16 cellular contexts compared by ENCODE assay signal in genomic region chr17:1412185-1413110, GRCh38. TPM values are rescaled to one million over a fixed set of nuclear protein-coding genes. Genes with fewer than 3 reads are reported as not detected.
DNase-seq lines count a peak whose midpoint lies in the region; ATAC-seq, FAIRE-seq and TF ChIP-seq lines count a peak whose summit lies in the region.
"Had no signal": no experiment of that assay in that cellular context is flagged by ENCODE, and none has a peak within 500 bp of the region (broad histone marks: within the 10 kb centered on the region; RNA-seq: fewer than 3 reads in every experiment).

No MANE protein-coding gene starts in this region.

- no peak overlapping the region for H3K4me3 Mint-ChIP-seq in astrocyte (ENCODE audit: unreplicated experiment)
- H3K4me3 Mint-ChIP-seq: activated naive CD8-positive, alpha-beta T cell treated with anti-CD3 and anti-CD28 coated beads for 36 hours; activated T-cell treated with anti-CD3 and anti-CD28 coated beads, Interleukin-2, amount 50 U/mL, for 4 hours; B cell; central memory CD8-positive, alpha-beta T cell had no signal

- no peak overlapping the region for H2AFZ ChIP-seq in astrocyte (ENCODE audit: low read depth, low read length)

- H3K9me3 ChIP-seq in astrocyte (ENCODE audit: insufficient read depth, low read depth, low read length) (no peaks in the 10 kb centered on the region), skeletal muscle satellite cell (replicated peaks; ENCODE audit: low read length) (no peaks in the 10 kb centered on the region), mucosa of descending colon (no peaks in the 10 kb centered on the region)
- H3K9me3 ChIP-seq: HAP-1, tibial artery had no signal

- H3K36me3 ChIP-seq in astrocyte (ENCODE audit: insufficient read depth, low read length), result no peaks in the 10 kb centered on the region
- peaks cover 6% of the 10 kb centered on the region for H3K36me3 ChIP-seq in skeletal muscle satellite cell (ENCODE audit: insufficient read depth, low read length)
- H3K36me3 ChIP-seq in mucosa of descending colon (ENCODE audit: low read depth), result no peaks in the 10 kb centered on the region
- H3K36me3 ChIP-seq: HAP-1 had no signal

- intact Hi-C loops in mucosa of descending colon (cut with DNase I, micrococcal nuclease), result no loop called here

- TF ChIP-seq CTCF in astrocyte (IDR thresholded peaks at IDR 0.05; ENCODE audit: insufficient read depth, low read depth, low read length) (no peak), mucosa of descending colon (IDR thresholded peaks at IDR 0.05) (no peak)

- peak; percentile 51 for DNase-seq in NCI-H226
- no peak for DNase-seq in astrocyte (ENCODE audit: low read depth)
- DNase-seq in left lobe of liver (ENCODE audit: low spot score), result peak; percentile 73
- no peak for DNase-seq in activated naive CD4-positive, alpha-beta T cell treated with anti-CD3 and anti-CD28 coated beads, Interleukin-2, amount 50 U/mL, for 16 hours
- DNase-seq in OCI-M1 (lab: John Stamatoyannopoulos, UW), result no peak
- no peak for DNase-seq in mucosa of descending colon
- DNase-seq in NCI-H2029 (lab: John Stamatoyannopoulos, UW), result no peak
- DNase-seq: activated CD4-positive, alpha-beta T cell treated with anti-CD3 and anti-CD28 coated beads, Interleukin-2, amount 50 U/mL, for 4 hours; activated naive CD8-positive, alpha-beta T cell treated with anti-CD3 and anti-CD28 coated beads for 36 hours; activated T-cell treated with anti-CD3 and anti-CD28 coated beads, Interleukin-2, amount 50 U/mL, for 4 hours; stimulated activated CD4-positive, alpha-beta T cell treated with anti-CD3 and anti-CD28 coated beads, Interleukin-4, amount 100 ng/mL, for 4 hours had no signal

- H3K27me3 ChIP-seq in astrocyte (ENCODE audit: insufficient read depth, low read length) (no peaks in the 10 kb centered on the region), skeletal muscle satellite cell (ENCODE audit: control insufficient read depth, insufficient read depth, low read length) (no peaks in the 10 kb centered on the region)
- H3K27me3 ChIP-seq: tibial artery had no signal

- H3K4me2 ChIP-seq in astrocyte (ENCODE audit: low read length) (peak overlapping the region; percentile 46), skeletal muscle satellite cell (ENCODE audit: low read length) (peak overlapping the region; percentile 10)

- ATAC-seq in left lobe of liver (peak; percentile 69), mucosa of descending colon (no peak)
- ATAC-seq: activated T-cell treated with anti-CD3 and anti-CD28 coated beads, Interleukin-2, amount 50 U/mL, for 4 hours had no signal

- H3K27ac Mint-ChIP-seq in astrocyte (ENCODE audit: unreplicated experiment), result no peak overlapping the region
- H3K27ac Mint-ChIP-seq: activated naive CD8-positive, alpha-beta T cell treated with anti-CD3 and anti-CD28 coated beads for 36 hours; B cell had no signal

- H3K4me3 ChIP-seq in astrocyte (ENCODE audit: insufficient read depth, low read depth, low read length) (no peak overlapping the region), skeletal muscle satellite cell (ENCODE audit: low read length) (no peak overlapping the region), mucosa of descending colon (no peak overlapping the region)
- H3K4me3 ChIP-seq: HAP-1, tibial artery had no signal

- H3K9ac ChIP-seq in astrocyte (ENCODE audit: low read length) (no peak overlapping the region), skeletal muscle satellite cell (ENCODE audit: low read depth, low read length) (no peak overlapping the region)

- H3K4me1 Mint-ChIP-seq in astrocyte (ENCODE audit: low read depth, unreplicated experiment), result peaks cover 4% of the 10 kb centered on the region
- H3K4me1 Mint-ChIP-seq: activated naive CD8-positive, alpha-beta T cell treated with anti-CD3 and anti-CD28 coated beads for 36 hours; central memory CD8-positive, alpha-beta T cell had no signal

- H4K20me1 ChIP-seq in astrocyte (ENCODE audit: insufficient read depth, low read length), result peaks cover 50% of the 10 kb centered on the region

- no peaks in the 10 kb centered on the region for H3K9me3 Mint-ChIP-seq in astrocyte (ENCODE audit: unreplicated experiment)
- H3K9me3 Mint-ChIP-seq: activated naive CD8-positive, alpha-beta T cell treated with anti-CD3 and anti-CD28 coated beads for 36 hours; activated T-cell treated with anti-CD3 and anti-CD28 coated beads, Interleukin-2, amount 50 U/mL, for 4 hours; central memory CD8-positive, alpha-beta T cell had no signal

- H3K27ac ChIP-seq in astrocyte (ENCODE audit: low read depth, low read length), result no peak overlapping the region
- H3K27ac ChIP-seq: tibial artery had no signal

- H3K4me1 ChIP-seq in astrocyte (ENCODE audit: insufficient read depth, low read length), result peaks cover 12% of the 10 kb centered on the region
- H3K4me1 ChIP-seq in skeletal muscle satellite cell (ENCODE audit: control insufficient read depth, insufficient read depth, low read length), result peaks cover 23% of the 10 kb centered on the region
- H3K4me1 ChIP-seq in mucosa of descending colon (ENCODE audit: low read depth), result no peaks in the 10 kb centered on the region
- H3K4me1 ChIP-seq: HAP-1 had no signal

- FAIRE-seq in astrocyte (lab: Jason Lieb, UNC), result no peak

- peaks cover 5% of the 10 kb centered on the region for H3K36me3 Mint-ChIP-seq in astrocyte (ENCODE audit: low read depth, unreplicated experiment)
- H3K36me3 Mint-ChIP-seq: activated naive CD8-positive, alpha-beta T cell treated with anti-CD3 and anti-CD28 coated beads for 36 hours had no signal

- no peaks in the 10 kb centered on the region for H3K27me3 Mint-ChIP-seq in astrocyte (ENCODE audit: low read depth, unreplicated experiment)
- H3K27me3 Mint-ChIP-seq: activated naive CD8-positive, alpha-beta T cell treated with anti-CD3 and anti-CD28 coated beads for 36 hours; B cell; central memory CD8-positive, alpha-beta T cell had no signal

- no peaks in the 10 kb centered on the region for H3K79me2 ChIP-seq in astrocyte (ENCODE audit: insufficient read depth, low read length)

RNA-seq across cellular contexts. Expression of gene YWHAE, which starts 12.4 kb away (rescaled TPM):
- total RNA-seq in astrocyte (756 and 771 TPM in 2 replicates), left lobe of liver (174 TPM), mucosa of descending colon (100 to 1,000 TPM; 370 to 494 (median 380) TPM)
- total RNA-seq in skeletal muscle satellite cell (2012; rRNA removed), result 623 and 650 TPM in 2 replicates

RNA-seq across cellular contexts. Expression of gene CRK, which starts 43.6 kb away (rescaled TPM):
- total RNA-seq in astrocyte (81.1 and 83.5 TPM in 2 replicates), left lobe of liver (33.7 TPM), mucosa of descending colon (10 to 100 TPM; 73.9 to 85.3 (median 74.0) TPM)
- 83.4 and 85.0 TPM in 2 replicates for total RNA-seq in skeletal muscle satellite cell (2012; rRNA removed)

Comparison
In these comparisons a context has a peak if more than half of its experiments do, and no peak if none do; other contexts are left out.
1. DNase-seq: peak in NCI-H226 (single experiment) and left lobe of liver (single experiment); none in astrocyte (single experiment), activated naive CD4-positive, alpha-beta T cell treated with anti-CD3 and anti-CD28 coated beads, Interleukin-2, amount 50 U/mL, for 16 hours (single experiment), OCI-M1 (single experiment), mucosa of descending colon (0 of 3) and NCI-H2029 (single experiment).